ENCODE assay signal across 21 cellular contexts in genomic region chr5:179227578-179228311, GRCh38.
A peak's percentile ranks its signal among the peaks of the same experiment; 100 is the strongest.
DNase-seq lines count a peak whose midpoint lies in the region; ATAC-seq, FAIRE-seq and TF ChIP-seq lines count a peak whose summit lies in the region.
"Had no signal": no experiment of that assay in that cellular context is flagged by ENCODE, and none has a peak within 500 bp of the region (broad histone marks: within the 10 kb centered on the region; RNA-seq: fewer than 3 reads in every experiment).

No MANE protein-coding gene starts in this region.

- no peak for TF ChIP-seq RAD21 in HepG2 (CRISPR knock-in tag; IDR thresholded peaks at IDR 0.05)

- TF ChIP-seq CTCF in H9 (conservative IDR thresholded peaks at IDR 0.05) (no peak), choroid plexus epithelial cell (conservative IDR thresholded peaks at IDR 0.05; ENCODE audit: low read depth, low read length) (no peak), HepG2 (CRISPR knock-in tag; IDR thresholded peaks at IDR 0.05) (no peak)

- H3K36me3 ChIP-seq in HepG2 (replicated peaks in 1 of 2; ENCODE audit: control insufficient read depth in 1 of 2, insufficient read depth in 2 of 2, low read length in 2 of 2), result no peaks in the 10 kb centered on the region; a peak in 1 of 5 replicates

- H2BK120ac ChIP-seq in H9 (ENCODE audit: low read depth, low read length, poor library complexity, severe bottlenecking), result no peak overlapping the region

- no peak overlapping the region for H2BK5ac ChIP-seq in H9 (ENCODE audit: insufficient read length, low read length)

- in situ Hi-C loops in HepG2 (cut with HindIII; ENCODE audit: extremely low pct_ligation_motif_present, low pct_unique_long_range_greater_than_20kb), result no loop called here

- H3K27me3 ChIP-seq in H9 (ENCODE audit: insufficient read depth, low read length) (no peaks in the 10 kb centered on the region), HepG2 (ENCODE audit: control insufficient read depth in 1 of 2, insufficient read depth in 2 of 2, low read length in 2 of 2) (peaks cover 0 to 26% of the 10 kb centered on the region in 2 experiments; a peak in 4 of 5 replicates)

- H3K9me3 Mint-ChIP-seq in H9, result peaks cover 23 to 28% of the 10 kb centered on the region in 2 experiments

- H2BK12ac ChIP-seq in H9 (ENCODE audit: insufficient read length, low read depth, low read length), result no peak overlapping the region

- POLR2A ChIA-PET in HepG2 (lab: Yijun Ruan, JAX), result no interaction called here

- H3K4me3 ChIP-seq in choroid plexus epithelial cell (ENCODE audit: low read depth, low read length), result no peak overlapping the region
- H3K4me3 ChIP-seq in HepG2 (replicated peaks in 1 of 3; ENCODE audit: insufficient read depth in 1 of 3, low read depth in 2 of 3, low read length in 3 of 3), result no peak overlapping the region

- H3K4me1 ChIP-seq in H9 (ENCODE audit: insufficient read depth, low read length) (no peaks in the 10 kb centered on the region), HepG2 (ENCODE audit: insufficient read depth, low read length) (no peaks in the 10 kb centered on the region)

- no peak overlapping the region for H3K4ac ChIP-seq in H9 (ENCODE audit: low read depth, low read length)

- no CpG with 5 or more reads among the region's 17 CpGs for whole genome bisulfite sequencing in H9 (ENCODE audit: extremely low coverage, insufficient read length, low lambda C conversion rate)
- WGBS in HepG2 (ENCODE audit: low lambda C conversion rate), result 38% methylated on average over 16 of the region's 17 CpGs

- peak overlapping the region in 1 of 2 experiments; percentile 32; a peak in 1 of 5 replicates for H3K4me3 Mint-ChIP-seq in H9
- H3K4me3 Mint-ChIP-seq: activated B cell treated with CpG ODN at 0.5 μM for 24 hours; CD4-positive, alpha-beta memory T cell; stimulated activated naive CD8-positive, alpha-beta T cell treated with anti-CD3 and anti-CD28 coated beads, Interleukin-15, amount 100 ng/mL, for 72 hours; T-helper 1 cell treated with Interleukin-12 subunit alpha and Interleukin-12 subunit beta and Interleukin-4 antibody, amounts not matched to agents 30 μg/mL and 1 μg/mL, for 36 hours had no signal

- H4K8ac ChIP-seq in H9 (replicated peaks; ENCODE audit: insufficient read length, low read depth, low read length), result no peak overlapping the region

- H3K9ac ChIP-seq in H9 (ENCODE audit: extremely low read depth, insufficient read length, low read length), result no peak overlapping the region
- no peak overlapping the region for H3K9ac ChIP-seq in HepG2 (ENCODE audit: insufficient read depth, low read depth, low read length)

- H3K23me2 ChIP-seq in H9 (ENCODE audit: insufficient read length, low read depth, low read length, poor library complexity, severe bottlenecking), result no peaks in the 10 kb centered on the region

- no peak overlapping the region for H4K5ac ChIP-seq in H9 (ENCODE audit: insufficient read length, low read depth, low read length)

- FAIRE-seq in HepG2 (lab: Jason Lieb, UNC), result no peak
- FAIRE-seq: astrocyte, colon, endothelial cell of umbilical vein, frontal cortex had no signal

- H3K79me2 ChIP-seq in H9 (ENCODE audit: insufficient read depth, low read length), result no peaks in the 10 kb centered on the region
- H3K79me2 ChIP-seq in HepG2 (ENCODE audit: insufficient read depth, low read length), result no peaks in the 10 kb centered on the region

- H3K23ac ChIP-seq in H9 (ENCODE audit: insufficient read length, low read depth, low read length), result no peak overlapping the region

- H3K9me3 ChIP-seq in H9 (ENCODE audit: control insufficient read depth, low read depth, low read length), result peaks cover 10% of the 10 kb centered on the region
- H3K9me3 ChIP-seq in HepG2 (ENCODE audit: low read length), result no peaks in the 10 kb centered on the region

- peaks cover 20 to 25% (median 24%) of the 10 kb centered on the region in 3 experiments for H3K36me3 Mint-ChIP-seq in H9 (ENCODE audit: insufficient read depth in 1 of 3, low read depth in 3 of 3)

- H3K79me1 ChIP-seq in H9 (ENCODE audit: insufficient read depth, low read depth, low read length, poor library complexity, severe bottlenecking), result no peaks in the 10 kb centered on the region

- H3K27me3 Mint-ChIP-seq in H9 (ENCODE audit: low read depth), result peaks cover 2% of the 10 kb centered on the region; the same call in 1 of the 2 replicates
- H3K27me3 Mint-ChIP-seq: stimulated activated naive CD8-positive, alpha-beta T cell treated with anti-CD3 and anti-CD28 coated beads, Interleukin-15, amount 100 ng/mL, for 72 hours had no signal

- peak overlapping the region; percentile 39; the same call in 1 of the 2 replicates for H3K14ac ChIP-seq in H9 (ENCODE audit: insufficient read depth, low read length)

- H4K91ac ChIP-seq in H9 (ENCODE audit: insufficient read length, low read depth, low read length), result no peak overlapping the region

- H3K27ac ChIP-seq in H9 (ENCODE audit: insufficient read length, low read depth, low read length), result no peak overlapping the region
- no peak overlapping the region for H3K27ac ChIP-seq in HepG2 (ENCODE audit: extremely low read length, insufficient read depth, low read length)

- no peaks in the 10 kb centered on the region for H4K20me1 ChIP-seq in H9 (ENCODE audit: control insufficient read depth, insufficient read depth, insufficient read length)
- no peaks in the 10 kb centered on the region for H4K20me1 ChIP-seq in HepG2 (ENCODE audit: insufficient read depth, low read length)

- CTCF ChIA-PET in HepG2 (lab: Yijun Ruan, JAX; ENCODE audit: low intra/inter-chr PET ratio, low total read pairs), result no interaction called here

- no TSS peak for BruUV-seq in HepG2 (replicated peaks; lab: Mats Ljungman, UMichigan)

- no peak overlapping the region for H3K18ac ChIP-seq in H9 (ENCODE audit: insufficient read length, low read depth, low read length)

- H3K27ac Mint-ChIP-seq in H9, result peak overlapping the region in 2 of 3 experiments; percentile 65 to 79; a peak in 4 of 7 replicates
- H3K27ac Mint-ChIP-seq: activated B cell treated with CpG ODN at 0.5 μM for 24 hours; CD4-positive, alpha-beta memory T cell; stimulated activated naive CD8-positive, alpha-beta T cell treated with anti-CD3 and anti-CD28 coated beads, Interleukin-15, amount 100 ng/mL, for 72 hours; T-helper 1 cell treated with Interleukin-12 subunit alpha and Interleukin-12 subunit beta and Interleukin-4 antibody, amounts not matched to agents 30 μg/mL and 1 μg/mL, for 36 hours had no signal

- H2BK20ac ChIP-seq in H9 (ENCODE audit: low read depth, low read length, poor library complexity, severe bottlenecking), result no peak overlapping the region

- TF ChIP-seq EP300 in HepG2 (IDR thresholded peaks at IDR 0.05; ENCODE audit: low read depth in 2 of 2, low read length in 2 of 2) (no peak), HepG2 (CRISPR knock-in tag; IDR thresholded peaks at IDR 0.05; ENCODE audit: borderline replicate concordance) (no peak)

- H3K56ac ChIP-seq in H9 (ENCODE audit: insufficient read length, low read depth, low read length), result no peak overlapping the region

- DNase-seq in H9 (peak; percentile 39), choroid plexus epithelial cell (ENCODE audit: low read depth) (peak; percentile 27), HepG2 (ENCODE audit: low spot score) (no peak), retina (peak; percentile 32), RPMI8226 (no peak), NCI-H82 (lab: John Stamatoyannopoulos, UW) (no peak)
- DNase-seq: activated B cell treated with CpG ODN at 0.5 μM for 24 hours; activated gamma-delta T cell treated with Interleukin-2 at 50 U/mL for 16 hours; CD4-positive, alpha-beta memory T cell; DND-41; Karpas-422; NCI-H1105; NCI-H2171 treated with DMSO at 0.1 percent for 48 hours had no signal

- intact Hi-C loops in HepG2 (cut with micrococcal nuclease; ENCODE audit: unreplicated experiment), result no loop called here

- ATAC-seq in HepG2, result peak; percentile 17; the same call in 2 of the 3 replicates
- no peak for ATAC-seq in GM18873 (IDR thresholded peaks at IDR 0.05; ENCODE audit: low FRiP score, unreplicated experiment)
- ATAC-seq in HG03175 (IDR thresholded peaks at IDR 0.05; ENCODE audit: unreplicated experiment), result no peak
- ATAC-seq: stimulated activated naive CD8-positive, alpha-beta T cell treated with anti-CD3 and anti-CD28 coated beads, Interleukin-15, amount 100 ng/mL, for 72 hours had no signal

- peaks cover 28 to 33% of the 10 kb centered on the region in 2 experiments for H3K4me1 Mint-ChIP-seq in H9
- H3K4me1 Mint-ChIP-seq: activated B cell treated with CpG ODN at 0.5 μM for 24 hours; stimulated activated naive CD8-positive, alpha-beta T cell treated with anti-CD3 and anti-CD28 coated beads, Interleukin-15, amount 100 ng/mL, for 72 hours had no signal

- H3T11ph ChIP-seq in H9 (ENCODE audit: low read length), result no peak overlapping the region

- no peak overlapping the region for H2BK15ac ChIP-seq in H9 (ENCODE audit: low read depth, low read length)

- no peak overlapping the region for H2AK5ac ChIP-seq in H9 (ENCODE audit: insufficient read length, low read length)

- TF ChIP-seq POLR2A in HepG2 (IDR thresholded peaks at IDR 0.05; ENCODE audit: insufficient read depth in 1 of 2, low read depth in 2 of 2, low read length in 2 of 2), result no peak

- no peak overlapping the region for H2AFZ ChIP-seq in H9 (ENCODE audit: low read length)
- H2AFZ ChIP-seq in HepG2 (ENCODE audit: low read length), result no peak overlapping the region

- H3K4me2 ChIP-seq in H9 (ENCODE audit: insufficient read depth, insufficient read length, low read length) (no peak overlapping the region), HepG2 (ENCODE audit: low read depth, low read length) (no peak overlapping the region)

TF ChIP-seq in HepG2, 621 proteins besides CTCF, POLR2A, EP300 and RAD21 (continues in another document):
- TF ChIP-seq SOX6 (IDR thresholded peaks at IDR 0.05), result no peak
- no peak for TF ChIP-seq SOX6 (CRISPR knock-in tag; IDR thresholded peaks at IDR 0.05)
- TF ChIP-seq SMARCC2 (IDR thresholded peaks at IDR 0.05), result no peak
- TF ChIP-seq ZNF34 (CRISPR knock-in tag; IDR thresholded peaks at IDR 0.05; ENCODE audit: borderline replicate concordance), result no peak

Comparison
In these comparisons a context has a peak if more than half of its experiments do, and no peak if none do; other contexts are left out.
1. DNase-seq: peak in H9 (single experiment), choroid plexus epithelial cell (single experiment) and retina (single experiment); none in HepG2 (single experiment), RPMI8226 (single experiment) and NCI-H82 (single experiment).